ENCODE assay signal across 24 cellular contexts in genomic region chr6:18016698-18017097, GRCh38. TPM values are rescaled to one million over a fixed set of nuclear protein-coding genes. Genes with fewer than 3 reads are reported as not detected.
A peak's percentile ranks its signal among the peaks of the same experiment; 100 is the strongest.
DNase-seq lines count a peak whose midpoint lies in the region; ATAC-seq and TF ChIP-seq lines count a peak whose summit lies in the region.
"Had no signal": no experiment of that assay in that cellular context is flagged by ENCODE, and none has a peak within 500 bp of the region (broad histone marks: within the 10 kb centered on the region; RNA-seq: fewer than 3 reads in every experiment).

No MANE protein-coding gene starts in this region.

- ATAC-seq in GM23338 (no peak), RWPE2 (ENCODE audit: low read depth) (peak; percentile 87), WTC11 (no peak)
- ATAC-seq: HCT116 had no signal

- no peak overlapping the region for H3K27ac Mint-ChIP-seq in GM23338
- H3K27ac Mint-ChIP-seq in mesothelial cell of epicardium: peak overlapping the region; percentile 28
- H3K27ac Mint-ChIP-seq in WTC11: no peak overlapping the region
- H3K27ac Mint-ChIP-seq: CD14-positive monocyte; CD8-positive, alpha-beta memory T cell had no signal

- peak overlapping the region; percentile 75 for H2AFZ ChIP-seq in GM23338

- no peak overlapping the region for H3K27ac ChIP-seq in GM23338 (ENCODE audit: low read depth)
- H3K27ac ChIP-seq in RWPE2 (ENCODE audit: poor library complexity, severe bottlenecking): peak overlapping the region; percentile 97
- peak overlapping the region; percentile 100 for H3K27ac ChIP-seq in epithelial cell of prostate
- no peak overlapping the region for H3K27ac ChIP-seq in caudate nucleus (ENCODE audit: low read depth, low read length)
- H3K27ac ChIP-seq: HL-60 had no signal

- H3K4me1 Mint-ChIP-seq in GM23338 (peaks cover 23% of the 10 kb centered on the region), mesothelial cell of epicardium (peaks cover 26% of the 10 kb centered on the region), WTC11 (peaks cover 37% of the 10 kb centered on the region)
- H3K4me1 Mint-ChIP-seq: CD14-positive monocyte; CD8-positive, alpha-beta memory T cell had no signal

- H3K9me3 ChIP-seq in RWPE2 (ENCODE audit: severe bottlenecking): peaks cover 2% of the 10 kb centered on the region
- H3K9me3 ChIP-seq: BE2C, MG63 had no signal

- TF ChIP-seq CTCF in GM23338 (conservative IDR thresholded peaks at IDR 0.05; ENCODE audit: low read depth in 2 of 2) (no peak), RWPE2 (IDR thresholded peaks at IDR 0.05; ENCODE audit: poor library complexity, severe bottlenecking) (no peak), mesothelial cell of epicardium (IDR thresholded peaks at IDR 0.05; ENCODE audit: unreplicated experiment) (no peak), WTC11 (IDR thresholded peaks at IDR 0.05) (no peak)

- H3K4me3 Mint-ChIP-seq in GM23338: no peak overlapping the region
- no peak overlapping the region for H3K4me3 Mint-ChIP-seq in mesothelial cell of epicardium
- no peak overlapping the region for H3K4me3 Mint-ChIP-seq in WTC11
- H3K4me3 Mint-ChIP-seq: CD14-positive monocyte; CD8-positive, alpha-beta memory T cell had no signal

- H4K20me1 ChIP-seq in GM23338 (replicated peaks; ENCODE audit: insufficient read depth): no peaks in the 10 kb centered on the region

- peaks cover 19% of the 10 kb centered on the region; the same call in 1 of the 2 replicates for H3K4me1 ChIP-seq in GM23338 (ENCODE audit: insufficient read depth)
- peaks cover 27% of the 10 kb centered on the region for H3K4me1 ChIP-seq in RWPE2 (ENCODE audit: insufficient read depth, poor library complexity, severe bottlenecking)
- H3K4me1 ChIP-seq: BE2C had no signal

- no peaks in the 10 kb centered on the region for H3K79me2 ChIP-seq in GM23338 (replicated peaks; ENCODE audit: insufficient read depth)

- DNase-seq in GM23338 (ENCODE audit: low spot score): no peak
- DNase-seq in RWPE2 (ENCODE audit: low spot score): no peak
- DNase-seq in epithelial cell of prostate (ENCODE audit: low read depth, low spot score): peak; percentile 96
- no peak for DNase-seq in mesothelial cell of epicardium (ENCODE audit: low spot score in 2 of 2, unreplicated experiment in 2 of 2)
- no peak for DNase-seq in LoVo (ENCODE audit: low spot score)
- no peak for DNase-seq in caudate nucleus (lab: John Stamatoyannopoulos, UW)
- no peak for DNase-seq in OCI-M2 (lab: John Stamatoyannopoulos, UW; ENCODE audit: unreplicated experiment)
- DNase-seq in WTC11 (ENCODE audit: low spot score): no peak
- DNase-seq: 8988T; BE2C; CD8-positive, alpha-beta memory T cell; DMS 273 treated with DMSO at 0.1 percent for 48 hours; DMS79; EL; GDM1; Kasumi-1; MG63; NCI-H2029 treated with DMSO at 0.1 percent for 48 hours; NCI-H526 treated with DMSO at 0.1 percent for 48 hours; OCI-M1; SHP77 had no signal

- H3K4me3 ChIP-seq in GM23338 (no peak overlapping the region), RWPE2 (ENCODE audit: severe bottlenecking) (no peak overlapping the region)
- H3K4me3 ChIP-seq: MG63 had no signal

- 0 out of 2 replicates have a peak, but pooled peaks cover 2% of the 10 kb centered on the region for H3F3A ChIP-seq in GM23338 (replicated peaks; ENCODE audit: low read depth)

- H3K36me3 ChIP-seq in GM23338 (ENCODE audit: insufficient read depth): no peaks in the 10 kb centered on the region
- no peaks in the 10 kb centered on the region for H3K36me3 ChIP-seq in RWPE2 (ENCODE audit: low read depth)
- H3K36me3 ChIP-seq: BE2C, MG63 had no signal

- peaks cover 6% of the 10 kb centered on the region; the same call in 1 of the 3 replicates for H3K9me3 Mint-ChIP-seq in GM23338
- H3K9me3 Mint-ChIP-seq in mesothelial cell of epicardium: no peaks in the 10 kb centered on the region
- peaks cover 6% of the 10 kb centered on the region for H3K9me3 Mint-ChIP-seq in WTC11
- H3K9me3 Mint-ChIP-seq: CD8-positive, alpha-beta memory T cell had no signal

- H3K27me3 ChIP-seq in GM23338 (ENCODE audit: insufficient read depth): no peaks in the 10 kb centered on the region
- no peaks in the 10 kb centered on the region for H3K27me3 ChIP-seq in RWPE2 (ENCODE audit: insufficient read depth, poor library complexity, severe bottlenecking)
- H3K27me3 ChIP-seq: BE2C, MG63 had no signal

- peaks cover 8% of the 10 kb centered on the region for H3K36me3 Mint-ChIP-seq in GM23338 (ENCODE audit: low read depth)
- no peaks in the 10 kb centered on the region for H3K36me3 Mint-ChIP-seq in mesothelial cell of epicardium
- H3K36me3 Mint-ChIP-seq in WTC11: no peaks in the 10 kb centered on the region; the same call in 1 of the 2 replicates
- H3K36me3 Mint-ChIP-seq: CD14-positive monocyte; CD8-positive, alpha-beta memory T cell had no signal

- no peak overlapping the region for H3K4me2 ChIP-seq in GM23338

- CTCF ChIA-PET in WTC11 (lab: Charles Lee): interaction anchor here (1.7 kb wide), 1 partner anchor 105 kb away, joined by 6 read pairs; the partner anchor contains the start of gene NHLRC1

- H3K9me2 ChIP-seq in GM23338 (ENCODE audit: insufficient read depth): no peaks in the 10 kb centered on the region

- H3K27me3 Mint-ChIP-seq in GM23338 (ENCODE audit: insufficient read depth, low read depth, poor library complexity) (no peaks in the 10 kb centered on the region), mesothelial cell of epicardium (ENCODE audit: low read depth) (no peaks in the 10 kb centered on the region), WTC11 (ENCODE audit: low read depth) (no peaks in the 10 kb centered on the region)

- POLR2A ChIA-PET in WTC11 (lab: Charles Lee): no interaction called here

TF ChIP-seq in GM23338, 12 proteins besides CTCF, POLR2A, EP300 and RAD21 (continues in another document):
- no peak for TF ChIP-seq EZH2 (IDR thresholded peaks at IDR 0.05; ENCODE audit: low read depth, unreplicated experiment)
- no peak for TF ChIP-seq REST (IDR thresholded peaks at IDR 0.05; ENCODE audit: unreplicated experiment)

TF ChIP-seq in WTC11, 78 proteins besides CTCF, POLR2A, EP300 and RAD21 (continues in another document):
- TF ChIP-seq ERG (CRISPR knock-in tag; IDR thresholded peaks at IDR 0.05) (no peak), TEAD1 (CRISPR knock-in tag; IDR thresholded peaks at IDR 0.05) (no peak), ZNF317 (CRISPR knock-in tag; IDR thresholded peaks at IDR 0.05; ENCODE audit: borderline replicate concordance, low read depth) (no peak), IRF1 (CRISPR knock-in tag; IDR thresholded peaks at IDR 0.05) (no peak), GTF2I (CRISPR knock-in tag; conservative IDR thresholded peaks at IDR 0.05) (no peak), TCF7 (CRISPR knock-in tag; IDR thresholded peaks at IDR 0.05; ENCODE audit: low read depth) (no peak), JAZF1 (CRISPR knock-in tag; IDR thresholded peaks at IDR 0.05) (no peak), CREB1 (CRISPR knock-in tag; IDR thresholded peaks at IDR 0.05) (no peak), USF2 (CRISPR knock-in tag; IDR thresholded peaks at IDR 0.05) (no peak), SP1 (CRISPR knock-in tag; conservative IDR thresholded peaks at IDR 0.05) (no peak), RORB (CRISPR knock-in tag; IDR thresholded peaks at IDR 0.05) (no peak), ZNF396 (CRISPR knock-in tag; IDR thresholded peaks at IDR 0.05; ENCODE audit: borderline replicate concordance) (no peak), HMGXB4 (CRISPR knock-in tag; IDR thresholded peaks at IDR 0.05) (no peak), NR1H2 (CRISPR knock-in tag; IDR thresholded peaks at IDR 0.05) (no peak)

RNA-seq across cellular contexts. Expression of gene KIF13A, which starts 29.3 kb away (rescaled TPM):
- total RNA-seq in GM23338 (2014; rRNA removed; shearing (Covaris generic)): 28.2 and 32.8 TPM in 2 replicates
- 8.4 and 11.4 TPM in 2 replicates for polyA plus RNA-seq in GM23338 (2016; fragmentation: Nextera tagmentation; extraction: Ambion mirVana)
- total RNA-seq in mesothelial cell of epicardium (52.2 to 57.0 TPM (median 54.4 TPM) in 3 replicates), WTC11 (2021) (27.8 to 32.7 TPM (median 27.8 TPM) in 3 replicates)

Comparison
In these comparisons a context has a peak if more than half of its experiments do, and no peak if none do; other contexts are left out.
1. H3K27ac ChIP-seq: peak in RWPE2 (single experiment) and epithelial cell of prostate (single experiment); none in GM23338 (single experiment) and caudate nucleus (single experiment).